Comparison of ENCODE assay signal across 9 cellular contexts in genomic region chr5:146448783-146449519, GRCh38. TPM values are rescaled to one million over a fixed set of nuclear protein-coding genes. Genes with fewer than 3 reads are reported as not detected.
A peak's percentile ranks its signal among the peaks of the same experiment; 100 is the strongest.
DNase-seq lines count a peak whose midpoint lies in the region; ATAC-seq and TF ChIP-seq lines count a peak whose summit lies in the region.
"Had no signal": no experiment of that assay in that cellular context is flagged by ENCODE, and none has a peak within 500 bp of the region (broad histone marks: within the 10 kb centered on the region; RNA-seq: fewer than 3 reads in every experiment).

No MANE protein-coding gene starts in this region.

- H3K9me3 ChIP-seq in Karpas-422 (ENCODE audit: low read length), result no peaks in the 10 kb centered on the region

- CTCF ChIA-PET in Calu3 (lab: Charles Lee), result no interaction called here

- no TSS peak for BruUV-seq in Calu3 (replicated peaks; lab: Mats Ljungman, UMichigan)

- H2AFZ ChIP-seq in Karpas-422 (ENCODE audit: low read length), result no peak overlapping the region

- H3K4me3 Mint-ChIP-seq in Calu3 (ENCODE audit: low read depth, unreplicated experiment), result peak overlapping the region; percentile 86
- H3K4me3 Mint-ChIP-seq in central memory CD8-positive, alpha-beta T cell, result peak overlapping the region; percentile 93
- H3K4me3 Mint-ChIP-seq in natural killer cell, result peak overlapping the region; percentile 99

- peak overlapping the region; percentile 99 for H3K9ac ChIP-seq in Karpas-422 (ENCODE audit: low read length)

- intact Hi-C loops in Calu3 (cut with micrococcal nuclease; ENCODE audit: unreplicated experiment) (no loop called here), natural killer cell (cut with micrococcal nuclease) (no loop called here)

- peaks cover 68% of the 10 kb centered on the region for H3K79me2 ChIP-seq in Karpas-422 (ENCODE audit: low read length)

- DNase-seq in Calu3 (no peak), Karpas-422 (peak; percentile 55), natural killer cell (no peak), NCI-H146 treated with DMSO at 0.1 percent for 48 hours (lab: John Stamatoyannopoulos, UW; ENCODE audit: unreplicated experiment) (no peak), middle frontal gyrus (ENCODE audit: extremely low spot score, low spot score) (no peak)
- DNase-seq in central memory CD8-positive, alpha-beta T cell (ENCODE audit: low spot score in 2 of 2), result no peak
- DNase-seq in stimulated activated CD8-positive, alpha-beta memory T cell treated with anti-CD3 and anti-CD28 coated beads, Interleukin-4, amount 100 ng/mL, for 48 hours, result no peak
- DNase-seq: NCI-H446 had no signal

- TF ChIP-seq CTCF in Calu3 (IDR thresholded peaks at IDR 0.05; ENCODE audit: unreplicated experiment), result no peak
- no peak for TF ChIP-seq CTCF in natural killer cell (IDR thresholded peaks at IDR 0.05)

- H3K27me3 Mint-ChIP-seq in Calu3 (ENCODE audit: unreplicated experiment) (no peaks in the 10 kb centered on the region), natural killer cell (ENCODE audit: low read depth in 2 of 2) (peaks cover 0 to 2% of the 10 kb centered on the region in 2 donors)
- no peaks in the 10 kb centered on the region for H3K27me3 Mint-ChIP-seq in central memory CD8-positive, alpha-beta T cell

- H3K4me1 Mint-ChIP-seq in Calu3 (ENCODE audit: low read depth, unreplicated experiment) (peaks cover 38% of the 10 kb centered on the region), natural killer cell (peaks cover 39 to 41% of the 10 kb centered on the region in 2 donors)
- H3K4me1 Mint-ChIP-seq in central memory CD8-positive, alpha-beta T cell, result peaks cover 37% of the 10 kb centered on the region

- no peaks in the 10 kb centered on the region for H3K9me2 ChIP-seq in Karpas-422 (replicated peaks; ENCODE audit: insufficient read depth, low read length)

- no peaks in the 10 kb centered on the region; the same call in 1 of the 2 replicates for H3K36me3 ChIP-seq in Karpas-422 (ENCODE audit: insufficient read depth, low read length)

- H3K27ac Mint-ChIP-seq in Calu3 (ENCODE audit: unreplicated experiment) (peak overlapping the region; percentile 97), natural killer cell (peak overlapping the region; percentile 93 to 95)
- H3K27ac Mint-ChIP-seq in central memory CD8-positive, alpha-beta T cell (ENCODE audit: low read depth), result peak overlapping the region; percentile 95

- peak overlapping the region; percentile 77 for H3K4me2 ChIP-seq in Karpas-422 (ENCODE audit: low read depth, low read length, poor library complexity, severe bottlenecking)

- H3K27ac ChIP-seq in Karpas-422 (ENCODE audit: low read length), result peak overlapping the region; percentile 86

- H3K9me3 Mint-ChIP-seq in Calu3 (ENCODE audit: low read depth, unreplicated experiment) (no peaks in the 10 kb centered on the region), natural killer cell (no peaks in the 10 kb centered on the region)
- H3K9me3 Mint-ChIP-seq in central memory CD8-positive, alpha-beta T cell, result no peaks in the 10 kb centered on the region

- peaks cover 26% of the 10 kb centered on the region for H3K4me1 ChIP-seq in Karpas-422 (ENCODE audit: low read length)

- ATAC-seq in central memory CD8-positive, alpha-beta T cell (replicated peaks; ENCODE audit: extremely low read depth, poor library complexity, severe bottlenecking), result no peak
- ATAC-seq in natural killer cell, result no peak
- ATAC-seq in HG02588 (IDR thresholded peaks at IDR 0.05; ENCODE audit: unreplicated experiment), result no peak

- no peaks in the 10 kb centered on the region for H3K27me3 ChIP-seq in Karpas-422 (ENCODE audit: low read length)

- peak overlapping the region; percentile 97 for H3K4me3 ChIP-seq in Karpas-422 (ENCODE audit: low read length)

- H4K20me1 ChIP-seq in Karpas-422 (ENCODE audit: insufficient read depth, low read depth, low read length), result peaks cover 55% of the 10 kb centered on the region

- peaks cover 31% of the 10 kb centered on the region for H3K36me3 Mint-ChIP-seq in Calu3 (ENCODE audit: insufficient read depth, unreplicated experiment)
- peaks cover 12% of the 10 kb centered on the region for H3K36me3 Mint-ChIP-seq in central memory CD8-positive, alpha-beta T cell (ENCODE audit: insufficient read depth)
- H3K36me3 Mint-ChIP-seq in natural killer cell, result no peaks in the 10 kb centered on the region

RNA-seq across cellular contexts. Expression of gene TCERG1, which starts 1.8 kb away (rescaled TPM):
- total RNA-seq in Calu3 (2022) (122 and 133 TPM in 2 replicates), natural killer cell (10 to 100 TPM; 77.5 to 97.0 (median 96.1) TPM)
- 72.9 and 144 TPM in 2 replicates for total RNA-seq in Karpas-422 (2014; rRNA removed; shearing (Covaris generic); ENCODE audit: low replicate concordance)
